Comparison of ENCODE assay signal across 1 cellular context in the genomic region with DNA sequence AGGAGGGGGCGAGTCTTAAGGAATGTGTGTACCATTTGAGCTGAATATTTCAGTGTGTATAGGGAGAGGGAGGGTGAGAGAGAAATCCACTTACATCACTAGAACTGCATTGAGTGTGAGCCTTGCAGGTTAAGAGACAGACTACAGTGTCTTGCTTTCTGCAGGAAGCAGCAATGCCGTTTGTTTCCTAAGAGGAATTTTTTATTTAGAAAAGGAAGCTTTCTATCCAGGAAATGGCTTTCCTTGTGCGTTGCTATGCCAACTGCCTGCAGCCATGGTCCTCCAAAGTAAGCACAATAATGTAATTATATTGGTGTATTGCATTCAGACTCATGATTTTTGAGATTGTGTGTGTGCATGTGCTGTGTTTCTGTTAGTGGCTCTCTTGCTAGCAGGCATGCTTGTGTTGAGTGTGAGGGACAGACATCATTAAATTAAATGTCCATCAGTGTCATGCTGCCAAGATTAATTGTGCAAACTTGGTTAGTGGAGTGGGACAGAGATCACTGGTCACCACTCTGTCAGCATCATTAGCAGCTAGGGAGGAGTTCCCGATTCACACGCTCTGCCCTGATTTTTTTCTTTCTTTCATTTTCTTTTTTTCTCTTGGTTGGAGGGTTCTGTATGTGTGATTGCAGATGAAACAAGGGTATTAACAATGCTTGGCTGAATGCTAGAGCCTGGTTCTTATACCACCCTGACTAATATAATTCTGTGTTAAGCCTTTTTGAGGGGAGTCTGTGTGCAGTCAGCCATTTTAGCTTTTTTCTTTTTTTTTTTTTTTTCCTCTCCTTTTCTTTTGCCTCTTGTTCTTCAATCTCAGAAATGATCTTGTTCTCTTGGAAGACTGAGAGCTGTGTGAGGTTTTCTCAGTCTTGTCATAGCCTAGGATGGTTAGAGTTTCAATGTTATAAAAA.
TF ChIP-seq lines count a peak whose summit lies in the region.

No MANE protein-coding gene starts in this region.

TF ChIP-seq in SK-N-SH, 30 proteins besides CTCF, POLR2A, EP300 and RAD21 (continued from another document):
- TF ChIP-seq MXI1 (IDR thresholded peaks at IDR 0.05; ENCODE audit: low read depth, low read length) (peak; percentile 97), GATA2 (CRISPR knock-in tag; IDR thresholded peaks at IDR 0.05) (peak; percentile 94), FOSL2 (IDR thresholded peaks at IDR 0.05; ENCODE audit: borderline replicate concordance, low read depth) (no peak), YY1 (IDR thresholded peaks at IDR 0.05; ENCODE audit: low read depth) (peak; percentile 78), RCOR1 (IDR thresholded peaks at IDR 0.05; ENCODE audit: low read length) (peak; percentile 95), TCF12 (IDR thresholded peaks at IDR 0.05) (peak; percentile 34; the same call in 1 of the 2 replicates), RFX5 (IDR thresholded peaks at IDR 0.05; ENCODE audit: low read length) (peak; percentile 95)
- TF ChIP-seq, protein P1, sequence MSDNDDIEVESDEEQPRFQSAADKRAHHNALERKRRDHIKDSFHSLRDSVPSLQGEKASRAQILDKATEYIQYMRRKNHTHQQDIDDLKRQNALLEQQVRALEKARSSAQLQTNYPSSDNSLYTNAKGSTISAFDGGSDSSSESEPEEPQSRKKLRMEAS (IDR thresholded peaks at IDR 0.05; ENCODE audit: low read depth), result no peak
- TF ChIP-seq, protein P2, sequence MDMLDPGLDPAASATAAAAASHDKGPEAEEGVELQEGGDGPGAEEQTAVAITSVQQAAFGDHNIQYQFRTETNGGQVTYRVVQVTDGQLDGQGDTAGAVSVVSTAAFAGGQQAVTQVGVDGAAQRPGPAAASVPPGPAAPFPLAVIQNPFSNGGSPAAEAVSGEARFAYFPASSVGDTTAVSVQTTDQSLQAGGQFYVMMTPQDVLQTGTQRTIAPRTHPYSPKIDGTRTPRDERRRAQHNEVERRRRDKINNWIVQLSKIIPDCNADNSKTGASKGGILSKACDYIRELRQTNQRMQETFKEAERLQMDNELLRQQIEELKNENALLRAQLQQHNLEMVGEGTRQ (IDR thresholded peaks at IDR 0.05; ENCODE audit: borderline replicate concordance, low read depth, low read length), result no peak
- TF ChIP-seq, protein P3, sequence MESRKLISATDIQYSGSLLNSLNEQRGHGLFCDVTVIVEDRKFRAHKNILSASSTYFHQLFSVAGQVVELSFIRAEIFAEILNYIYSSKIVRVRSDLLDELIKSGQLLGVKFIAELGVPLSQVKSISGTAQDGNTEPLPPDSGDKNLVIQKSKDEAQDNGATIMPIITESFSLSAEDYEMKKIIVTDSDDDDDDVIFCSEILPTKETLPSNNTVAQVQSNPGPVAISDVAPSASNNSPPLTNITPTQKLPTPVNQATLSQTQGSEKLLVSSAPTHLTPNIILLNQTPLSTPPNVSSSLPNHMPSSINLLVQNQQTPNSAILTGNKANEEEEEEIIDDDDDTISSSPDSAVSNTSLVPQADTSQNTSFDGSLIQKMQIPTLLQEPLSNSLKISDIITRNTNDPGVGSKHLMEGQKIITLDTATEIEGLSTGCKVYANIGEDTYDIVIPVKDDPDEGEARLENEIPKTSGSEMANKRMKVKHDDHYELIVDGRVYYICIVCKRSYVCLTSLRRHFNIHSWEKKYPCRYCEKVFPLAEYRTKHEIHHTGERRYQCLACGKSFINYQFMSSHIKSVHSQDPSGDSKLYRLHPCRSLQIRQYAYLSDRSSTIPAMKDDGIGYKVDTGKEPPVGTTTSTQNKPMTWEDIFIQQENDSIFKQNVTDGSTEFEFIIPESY (IDR thresholded peaks at IDR 0.05; ENCODE audit: borderline replicate concordance, low read depth), result no peak
